24 cellular contexts compared by ENCODE assay signal in genomic region chr5:9479361-9479760, GRCh38.
DNase-seq lines count a peak whose midpoint lies in the region; ATAC-seq, FAIRE-seq and TF ChIP-seq lines count a peak whose summit lies in the region.
"Had no signal": no experiment of that assay in that cellular context is flagged by ENCODE, and none has a peak within 500 bp of the region (broad histone marks: within the 10 kb centered on the region; RNA-seq: fewer than 3 reads in every experiment).

No MANE protein-coding gene starts in this region.

- H3K4me1 ChIP-seq in HAP-1: no peaks in the 10 kb centered on the region
- peaks cover 0 to 2% of the 10 kb centered on the region in 2 donors for H3K4me1 ChIP-seq in kidney (ENCODE audit: control insufficient read depth in 1 of 2, insufficient read depth in 1 of 2, low read depth in 1 of 2, low read length in 2 of 2)
- H3K4me1 ChIP-seq: SJCRH30, tibial artery had no signal

- no peaks in the 10 kb centered on the region for H3K9me3 ChIP-seq in HAP-1
- H3K9me3 ChIP-seq in kidney (ENCODE audit: control insufficient read depth in 1 of 2, low read length in 2 of 2): peaks cover 0 to 12% of the 10 kb centered on the region in 2 donors
- H3K9me3 ChIP-seq: SJCRH30 had no signal

- FAIRE-seq in kidney (lab: Jason Lieb, UNC): no peak
- FAIRE-seq: frontal cortex had no signal

- DNase-seq in AG08396 (ENCODE audit: low spot score) (peak; percentile 29), HT1080 (ENCODE audit: low read depth) (peak; percentile 71), cardiac fibroblast (ENCODE audit: low read depth in 2 of 2) (peak; percentile 50 to 60), hepatic stellate cell (ENCODE audit: low spot score) (peak; percentile 32), HAP-1 (ENCODE audit: low spot score in 2 of 2) (no peak), kidney (no peak)
- DNase-seq: activated CD4-positive, alpha-beta memory T cell treated with anti-CD3 and anti-CD28 coated beads, Interleukin-2, amount 10 ng/mL, durations not matched to agents 7 days and 5 days; activated naive CD4-positive, alpha-beta T cell treated with anti-CD3 and anti-CD28 coated beads for 36 hours; activated T-cell treated with anti-CD3 and anti-CD28 coated beads, Interleukin-2, amount 50 U/mL, for 24 hours; H9; KG1; NCI-H1092 treated with DMSO at 0.1 percent for 48 hours; NCI-H2107; NCI-H69; OCI-M1; SJCRH30; T-helper 2 cell; tibial artery; WERI-Rb-1 had no signal

- intact Hi-C loops in kidney (cut with DNase I): no loop called here

- H3K36me3 ChIP-seq in HAP-1 (replicated peaks) (no peaks in the 10 kb centered on the region), kidney (ENCODE audit: control insufficient read depth in 1 of 2, insufficient read depth in 2 of 2, low read length in 2 of 2) (no peaks in the 10 kb centered on the region)
- H3K36me3 ChIP-seq: SJCRH30, WERI-Rb-1 had no signal

- H3K9ac ChIP-seq in kidney (ENCODE audit: low read length in 2 of 2): no peak overlapping the region

- no peaks in the 10 kb centered on the region for H3K27me3 ChIP-seq in HAP-1 (ENCODE audit: low read depth)
- H3K27me3 ChIP-seq: SJCRH30, tibial artery had no signal

- no peak overlapping the region for H3K27ac ChIP-seq in kidney (ENCODE audit: low read depth in 2 of 2, low read length in 2 of 2)
- H3K27ac ChIP-seq: SJCRH30, tibial artery, WERI-Rb-1 had no signal

- ATAC-seq in HG03378 (IDR thresholded peaks at IDR 0.05; ENCODE audit: unreplicated experiment) (no peak), HG02884 (IDR thresholded peaks at IDR 0.05; ENCODE audit: unreplicated experiment) (no peak)
- ATAC-seq: left lobe of liver; stimulated activated memory B cell treated with anti-CD40 and anti-IgM and Interleukin-4, amounts not matched to agents 10 μg/mL and 1 μg/mL and 100 μg/mL, for 72 hours had no signal

- in situ Hi-C loops in HAP-1 (cut with MboI; ENCODE audit: low sequenced_read_pairs): no loop called here

- H3K4me3 ChIP-seq in cardiac fibroblast (replicated peaks in 1 of 2; ENCODE audit: low read depth in 2 of 2, low read length in 2 of 2) (no peak overlapping the region), HAP-1 (no peak overlapping the region), kidney (ENCODE audit: low read length in 2 of 2) (no peak overlapping the region)
- H3K4me3 ChIP-seq: SJCRH30, tibial artery had no signal

- TF ChIP-seq CTCF in cardiac fibroblast (IDR thresholded peaks at IDR 0.05; ENCODE audit: low read depth, low read length) (no peak), kidney (IDR thresholded peaks at IDR 0.05; ENCODE audit: borderline replicate concordance, extremely low read depth, insufficient read depth) (no peak)

Comparison
In these comparisons a context has a peak if more than half of its experiments do, and no peak if none do; other contexts are left out.
1. DNase-seq: peak in AG08396 (single experiment), HT1080 (single experiment), cardiac fibroblast (2 of 2) and hepatic stellate cell (single experiment); none in HAP-1 (0 of 2) and kidney (single experiment).